ENCODE assay signal across 26 cellular contexts in genomic region chr1:55714230-55714629, GRCh38.
DNase-seq lines count a peak whose midpoint lies in the region; ATAC-seq, FAIRE-seq and TF ChIP-seq lines count a peak whose summit lies in the region.
"Had no signal": no experiment of that assay in that cellular context is flagged by ENCODE, and none has a peak within 500 bp of the region (broad histone marks: within the 10 kb centered on the region; RNA-seq: fewer than 3 reads in every experiment).

No MANE protein-coding gene starts in this region.

- H3K27me3 ChIP-seq in liver (ENCODE audit: control insufficient read depth in 4 of 4, insufficient read depth in 4 of 4, low read length in 3 of 4) (no peaks in the 10 kb centered on the region), HepG2 (ENCODE audit: control insufficient read depth in 1 of 2, insufficient read depth in 2 of 2, low read length in 2 of 2) (no peaks in the 10 kb centered on the region), testis (no peaks in the 10 kb centered on the region)
- H3K27me3 ChIP-seq: BE2C, BLaER1 had no signal

- in situ Hi-C loops in HepG2 (cut with HindIII; ENCODE audit: extremely low pct_ligation_motif_present, low pct_unique_long_range_greater_than_20kb): no loop called here

- no peak for TF ChIP-seq EP300 in HepG2 (IDR thresholded peaks at IDR 0.05; ENCODE audit: low read depth in 2 of 2, low read length in 2 of 2)
- TF ChIP-seq EP300 in HepG2 (CRISPR knock-in tag; IDR thresholded peaks at IDR 0.05; ENCODE audit: borderline replicate concordance): no peak

- H3K9ac ChIP-seq in liver (ENCODE audit: low read depth in 1 of 2, low read length in 2 of 2) (no peak overlapping the region), HepG2 (ENCODE audit: insufficient read depth, low read depth, low read length) (no peak overlapping the region)
- H3K9ac ChIP-seq: BLaER1 had no signal

- H4K20me1 ChIP-seq in HepG2 (ENCODE audit: insufficient read depth, low read length): no peaks in the 10 kb centered on the region
- H4K20me1 ChIP-seq: BLaER1 had no signal

- TF ChIP-seq RAD21 in liver (IDR thresholded peaks at IDR 0.05) (no peak), HepG2 (CRISPR knock-in tag; IDR thresholded peaks at IDR 0.05) (no peak)

- POLR2A ChIA-PET in HepG2 (lab: Yijun Ruan, JAX): no interaction called here

- FAIRE-seq in HepG2 (lab: Jason Lieb, UNC): no peak
- FAIRE-seq: A549, GM12878, GM12892, GM18507 had no signal

- H3K79me2 ChIP-seq in HepG2 (ENCODE audit: insufficient read depth, low read length): no peaks in the 10 kb centered on the region

- DNase-seq in HepG2 (ENCODE audit: low spot score) (no peak), left lobe of liver (ENCODE audit: low spot score) (no peak), testis (peak; percentile 61), NCI-H187 (lab: John Stamatoyannopoulos, UW) (no peak), NOMO-1 treated with DMSO at 0.1 percent for 48 hours (lab: John Stamatoyannopoulos, UW; ENCODE audit: unreplicated experiment) (no peak)
- DNase-seq: ACHN; BE2C; C1 segment of cervical spinal cord; CD4-positive, alpha-beta memory T cell; CD4-positive, CD25-positive, alpha-beta regulatory T cell; CD8-positive, alpha-beta memory T cell; COR-L47; DMS 273 treated with DMSO at 0.1 percent for 48 hours; DMS153; DMS53; DMS79; DND-41; EL; GDM1 had no signal

- ATAC-seq in HepG2 (no peak), left lobe of liver (peak; percentile 51)
- ATAC-seq: A549, GM12878 had no signal

- TF ChIP-seq CTCF in liver (IDR thresholded peaks at IDR 0.05; ENCODE audit: low read depth, low read length, missing input control): no peak
- no peak for TF ChIP-seq CTCF in HepG2 (CRISPR knock-in tag; IDR thresholded peaks at IDR 0.05)
- no peak for TF ChIP-seq CTCF in testis (IDR thresholded peaks at IDR 0.05)

- no peaks in the 10 kb centered on the region for H3K36me3 ChIP-seq in liver (ENCODE audit: control insufficient read depth in 4 of 4, insufficient read depth in 3 of 4, low read depth in 1 of 4, low read length in 3 of 4)
- no peaks in the 10 kb centered on the region for H3K36me3 ChIP-seq in HepG2 (replicated peaks in 1 of 2; ENCODE audit: control insufficient read depth in 1 of 2, insufficient read depth in 2 of 2, low read length in 2 of 2)
- no peaks in the 10 kb centered on the region for H3K36me3 ChIP-seq in testis (ENCODE audit: low read depth, missing control alignments)
- H3K36me3 ChIP-seq: BE2C, BLaER1 had no signal

- peaks cover 0 to 12% (median 5%) of the 10 kb centered on the region in 4 donors for H3K4me1 ChIP-seq in liver (ENCODE audit: control insufficient read depth in 4 of 4, insufficient read depth in 4 of 4, low read length in 3 of 4)
- peaks cover 13% of the 10 kb centered on the region for H3K4me1 ChIP-seq in HepG2 (ENCODE audit: insufficient read depth, low read length)
- H3K4me1 ChIP-seq in testis: peaks cover 63% of the 10 kb centered on the region
- H3K4me1 ChIP-seq: BE2C had no signal

- no peak for TF ChIP-seq POLR2A in HepG2 (IDR thresholded peaks at IDR 0.05; ENCODE audit: insufficient read depth in 1 of 2, low read depth in 2 of 2, low read length in 2 of 2)
- no peak for TF ChIP-seq POLR2A in testis (IDR thresholded peaks at IDR 0.05)

- intact Hi-C loops in HepG2 (cut with micrococcal nuclease; ENCODE audit: unreplicated experiment) (no loop called here), testis (cut with DNase I; ENCODE audit: low total_unique reads) (no loop called here)

- BruUV-seq in HepG2 (replicated peaks; lab: Mats Ljungman, UMichigan): no TSS peak

- H3K4me2 ChIP-seq in HepG2 (ENCODE audit: low read depth, low read length): no peak overlapping the region
- H3K4me2 ChIP-seq: A549, BLaER1 had no signal

- H3K9me3 ChIP-seq in liver (ENCODE audit: control insufficient read depth in 4 of 4, low read length in 3 of 4) (no peaks in the 10 kb centered on the region), HepG2 (ENCODE audit: low read length) (no peaks in the 10 kb centered on the region), testis (no peaks in the 10 kb centered on the region)
- H3K9me3 ChIP-seq: A549, BE2C, BLaER1 had no signal

- 53% methylated on average over 3 of the region's 3 CpGs for WGBS in liver
- 24% methylated on average over 3 of the region's 3 CpGs for whole genome bisulfite sequencing in HepG2 (ENCODE audit: low lambda C conversion rate)
- WGBS in testis, 2 donors: 52 to 63% methylated on average over 3 of the region's 3 CpGs

- no peak overlapping the region for H2AFZ ChIP-seq in HepG2 (ENCODE audit: low read length)

- CTCF ChIA-PET in HepG2 (lab: Yijun Ruan, JAX; ENCODE audit: low intra/inter-chr PET ratio, low total read pairs): no interaction called here

- H3K27ac ChIP-seq in liver (ENCODE audit: low read depth in 1 of 2, low read length in 2 of 2): no peak overlapping the region
- H3K27ac ChIP-seq in HepG2 (ENCODE audit: extremely low read length, insufficient read depth, low read length): no peak overlapping the region
- peak overlapping the region in 1 of 2 donors; percentile 47 for H3K27ac ChIP-seq in testis
- H3K27ac ChIP-seq: 22Rv1, BLaER1 had no signal

- H3K4me3 ChIP-seq in liver (ENCODE audit: low read depth in 1 of 3, low read length in 3 of 3) (no peak overlapping the region), HepG2 (replicated peaks in 1 of 3; ENCODE audit: insufficient read depth in 1 of 3, low read depth in 2 of 3, low read length in 3 of 3) (no peak overlapping the region), testis (no peak overlapping the region)
- H3K4me3 ChIP-seq: A549, BLaER1, GM12878 had no signal

TF ChIP-seq in liver, 16 proteins besides CTCF, POLR2A, EP300 and RAD21:
- TF ChIP-seq ATF3 (IDR thresholded peaks at IDR 0.05) (no peak), HNF4A (conservative IDR thresholded peaks at IDR 0.05) (peak; percentile 21 to 23), NR2F2 (IDR thresholded peaks at IDR 0.05) (peak; percentile 74)

TF ChIP-seq in HepG2, 621 proteins besides CTCF, POLR2A, EP300 and RAD21 (continues in another document):
- TF ChIP-seq JDP2 (CRISPR knock-in tag; IDR thresholded peaks at IDR 0.05; ENCODE audit: borderline replicate concordance) (no peak), HNRNPL (IDR thresholded peaks at IDR 0.05; ENCODE audit: low read depth, low read length) (no peak), ZNF20 (CRISPR knock-in tag; IDR thresholded peaks at IDR 0.05) (no peak), ZKSCAN8 (CRISPR knock-in tag; IDR thresholded peaks at IDR 0.05; ENCODE audit: borderline replicate concordance) (no peak), GLI4 (CRISPR knock-in tag; IDR thresholded peaks at IDR 0.05; ENCODE audit: borderline replicate concordance) (no peak), IRF1 (CRISPR knock-in tag; IDR thresholded peaks at IDR 0.05; ENCODE audit: low read depth) (no peak), ZNF12 (CRISPR knock-in tag; IDR thresholded peaks at IDR 0.05) (no peak), TRIM22 (IDR thresholded peaks at IDR 0.05) (no peak), NFKB2 (CRISPR knock-in tag; IDR thresholded peaks at IDR 0.05; ENCODE audit: borderline replicate concordance) (no peak), ZNF891 (CRISPR knock-in tag; IDR thresholded peaks at IDR 0.05) (no peak)
- TF ChIP-seq, protein P1, sequence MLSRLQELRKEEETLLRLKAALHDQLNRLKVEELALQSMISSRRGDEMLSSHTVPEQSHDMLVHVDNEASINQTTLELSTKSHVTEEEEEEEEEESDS (CRISPR knock-in tag; IDR thresholded peaks at IDR 0.05; ENCODE audit: borderline replicate concordance): no peak
- TF ChIP-seq, protein P2, sequence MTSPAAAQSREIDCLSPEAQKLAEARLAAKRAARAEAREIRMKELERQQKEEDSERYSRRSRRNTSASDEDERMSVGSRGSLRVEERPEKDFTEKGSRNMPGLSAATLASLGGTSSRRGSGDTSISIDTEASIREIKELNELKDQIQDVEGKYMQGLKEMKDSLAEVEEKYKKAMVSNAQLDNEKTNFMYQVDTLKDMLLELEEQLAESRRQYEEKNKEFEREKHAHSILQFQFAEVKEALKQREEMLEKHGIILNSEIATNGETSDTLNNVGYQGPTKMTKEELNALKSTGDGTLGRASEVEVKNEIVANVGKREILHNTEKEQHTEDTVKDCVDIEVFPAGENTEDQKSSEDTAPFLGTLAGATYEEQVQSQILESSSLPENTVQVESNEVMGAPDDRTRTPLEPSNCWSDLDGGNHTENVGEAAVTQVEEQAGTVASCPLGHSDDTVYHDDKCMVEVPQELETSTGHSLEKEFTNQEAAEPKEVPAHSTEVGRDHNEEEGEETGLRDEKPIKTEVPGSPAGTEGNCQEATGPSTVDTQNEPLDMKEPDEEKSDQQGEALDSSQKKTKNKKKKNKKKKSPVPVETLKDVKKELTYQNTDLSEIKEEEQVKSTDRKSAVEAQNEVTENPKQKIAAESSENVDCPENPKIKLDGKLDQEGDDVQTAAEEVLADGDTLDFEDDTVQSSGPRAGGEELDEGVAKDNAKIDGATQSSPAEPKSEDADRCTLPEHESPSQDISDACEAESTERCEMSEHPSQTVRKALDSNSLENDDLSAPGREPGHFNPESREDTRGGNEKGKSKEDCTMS (CRISPR knock-in tag; conservative IDR thresholded peaks at IDR 0.05): no peak
- TF ChIP-seq, protein P3, sequence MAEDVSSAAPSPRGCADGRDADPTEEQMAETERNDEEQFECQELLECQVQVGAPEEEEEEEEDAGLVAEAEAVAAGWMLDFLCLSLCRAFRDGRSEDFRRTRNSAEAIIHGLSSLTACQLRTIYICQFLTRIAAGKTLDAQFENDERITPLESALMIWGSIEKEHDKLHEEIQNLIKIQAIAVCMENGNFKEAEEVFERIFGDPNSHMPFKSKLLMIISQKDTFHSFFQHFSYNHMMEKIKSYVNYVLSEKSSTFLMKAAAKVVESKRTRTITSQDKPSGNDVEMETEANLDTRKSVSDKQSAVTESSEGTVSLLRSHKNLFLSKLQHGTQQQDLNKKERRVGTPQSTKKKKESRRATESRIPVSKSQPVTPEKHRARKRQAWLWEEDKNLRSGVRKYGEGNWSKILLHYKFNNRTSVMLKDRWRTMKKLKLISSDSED (CRISPR knock-in tag; IDR thresholded peaks at IDR 0.05): no peak
